1 cellular context compared by ENCODE assay signal in the genomic region with DNA sequence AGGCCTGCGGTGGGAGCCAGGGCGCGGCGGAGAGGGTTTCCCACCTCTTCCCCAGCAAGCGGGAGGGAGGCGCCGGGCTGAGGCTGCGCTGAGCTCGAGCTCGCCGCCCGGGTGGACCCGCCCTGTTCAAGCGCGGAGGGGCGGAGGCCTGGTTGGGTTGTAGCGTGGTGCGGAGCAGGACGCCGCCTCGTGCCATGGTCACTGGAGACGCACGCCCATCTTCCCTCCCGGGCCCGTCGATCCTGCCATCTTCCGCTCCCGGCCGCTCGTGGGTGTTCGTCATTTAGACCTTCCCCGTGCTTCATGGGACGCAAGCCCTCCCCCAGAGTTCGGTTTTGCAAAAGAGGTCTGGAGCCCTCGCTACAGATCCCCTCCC.
TF ChIP-seq lines count a peak whose summit lies in the region.

No MANE protein-coding gene starts in this region.

TF ChIP-seq in K562, 482 proteins besides CTCF, POLR2A, EP300 and RAD21 (continued from another document):
- no peak for TF ChIP-seq ZNF224 (CRISPR knock-in tag; IDR thresholded peaks at IDR 0.05)
- no peak for TF ChIP-seq E2F3 (CRISPR knock-in tag; IDR thresholded peaks at IDR 0.05)
- TF ChIP-seq, protein P1, sequence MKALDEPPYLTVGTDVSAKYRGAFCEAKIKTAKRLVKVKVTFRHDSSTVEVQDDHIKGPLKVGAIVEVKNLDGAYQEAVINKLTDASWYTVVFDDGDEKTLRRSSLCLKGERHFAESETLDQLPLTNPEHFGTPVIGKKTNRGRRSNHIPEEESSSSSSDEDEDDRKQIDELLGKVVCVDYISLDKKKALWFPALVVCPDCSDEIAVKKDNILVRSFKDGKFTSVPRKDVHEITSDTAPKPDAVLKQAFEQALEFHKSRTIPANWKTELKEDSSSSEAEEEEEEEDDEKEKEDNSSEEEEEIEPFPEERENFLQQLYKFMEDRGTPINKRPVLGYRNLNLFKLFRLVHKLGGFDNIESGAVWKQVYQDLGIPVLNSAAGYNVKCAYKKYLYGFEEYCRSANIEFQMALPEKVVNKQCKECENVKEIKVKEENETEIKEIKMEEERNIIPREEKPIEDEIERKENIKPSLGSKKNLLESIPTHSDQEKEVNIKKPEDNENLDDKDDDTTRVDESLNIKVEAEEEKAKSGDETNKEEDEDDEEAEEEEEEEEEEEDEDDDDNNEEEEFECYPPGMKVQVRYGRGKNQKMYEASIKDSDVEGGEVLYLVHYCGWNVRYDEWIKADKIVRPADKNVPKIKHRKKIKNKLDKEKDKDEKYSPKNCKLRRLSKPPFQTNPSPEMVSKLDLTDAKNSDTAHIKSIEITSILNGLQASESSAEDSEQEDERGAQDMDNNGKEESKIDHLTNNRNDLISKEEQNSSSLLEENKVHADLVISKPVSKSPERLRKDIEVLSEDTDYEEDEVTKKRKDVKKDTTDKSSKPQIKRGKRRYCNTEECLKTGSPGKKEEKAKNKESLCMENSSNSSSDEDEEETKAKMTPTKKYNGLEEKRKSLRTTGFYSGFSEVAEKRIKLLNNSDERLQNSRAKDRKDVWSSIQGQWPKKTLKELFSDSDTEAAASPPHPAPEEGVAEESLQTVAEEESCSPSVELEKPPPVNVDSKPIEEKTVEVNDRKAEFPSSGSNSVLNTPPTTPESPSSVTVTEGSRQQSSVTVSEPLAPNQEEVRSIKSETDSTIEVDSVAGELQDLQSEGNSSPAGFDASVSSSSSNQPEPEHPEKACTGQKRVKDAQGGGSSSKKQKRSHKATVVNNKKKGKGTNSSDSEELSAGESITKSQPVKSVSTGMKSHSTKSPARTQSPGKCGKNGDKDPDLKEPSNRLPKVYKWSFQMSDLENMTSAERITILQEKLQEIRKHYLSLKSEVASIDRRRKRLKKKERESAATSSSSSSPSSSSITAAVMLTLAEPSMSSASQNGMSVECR (CRISPR knock-in tag; IDR thresholded peaks at IDR 0.05), result no peak
- TF ChIP-seq ZNF764 (CRISPR knock-in tag; IDR thresholded peaks at IDR 0.05; ENCODE audit: low read depth), result no peak
- no peak for TF ChIP-seq RBM22 (IDR thresholded peaks at IDR 0.05; ENCODE audit: low read depth, low read length, poor library complexity, severe bottlenecking)
- TF ChIP-seq MTA3 (IDR thresholded peaks at IDR 0.05; ENCODE audit: borderline replicate concordance), result no peak
- TF ChIP-seq CHCHD3 (CRISPR knock-in tag; IDR thresholded peaks at IDR 0.05), result no peak
- no peak for TF ChIP-seq HDAC1 (IDR thresholded peaks at IDR 0.05)
